ENCODE assay signal across 8 cellular contexts in the genomic region with DNA sequence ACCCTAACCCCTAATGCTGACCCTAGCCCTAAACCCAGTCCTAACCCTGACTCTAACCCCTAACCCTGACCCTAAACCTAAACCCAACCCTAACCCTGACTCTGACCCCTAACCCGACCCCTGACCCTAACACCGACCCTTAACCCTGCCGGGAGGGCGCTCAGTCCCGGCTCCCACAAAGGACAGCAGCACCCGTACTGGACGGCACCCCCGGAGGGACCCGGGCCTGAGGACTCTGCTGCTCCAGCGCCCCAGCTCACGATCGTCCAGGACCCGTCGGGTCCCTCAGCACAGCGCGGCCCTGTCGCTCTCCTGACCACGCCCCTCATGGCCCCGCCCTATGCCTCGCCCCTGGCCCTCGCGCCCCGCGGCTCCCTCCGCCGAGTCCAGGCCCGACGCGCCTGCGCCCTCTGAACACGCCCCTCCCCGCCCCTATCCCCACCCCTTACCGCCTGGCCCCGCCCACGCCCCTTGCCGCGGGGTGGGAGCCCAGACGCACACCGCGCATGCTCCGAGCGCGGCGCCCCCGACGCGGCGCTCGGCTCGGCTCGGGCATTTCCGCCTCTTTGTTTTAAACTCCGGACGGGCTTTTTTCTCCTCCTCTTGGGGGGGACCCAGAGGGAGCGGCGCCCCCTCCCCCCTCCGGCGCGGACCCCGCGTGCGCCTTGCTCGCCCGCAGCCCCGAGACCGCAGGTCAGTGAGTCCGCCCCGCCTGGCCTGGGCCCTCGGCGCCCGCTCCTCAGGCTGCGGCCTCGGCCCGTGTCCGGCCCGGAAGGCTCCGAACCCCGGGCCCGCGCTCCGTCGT. TPM values are rescaled to one million over a fixed set of nuclear protein-coding genes. Genes with fewer than 3 reads are reported as not detected.
DNase-seq lines count a peak whose midpoint lies in the region; ATAC-seq and TF ChIP-seq lines count a peak whose summit lies in the region.

A gene with protein sequence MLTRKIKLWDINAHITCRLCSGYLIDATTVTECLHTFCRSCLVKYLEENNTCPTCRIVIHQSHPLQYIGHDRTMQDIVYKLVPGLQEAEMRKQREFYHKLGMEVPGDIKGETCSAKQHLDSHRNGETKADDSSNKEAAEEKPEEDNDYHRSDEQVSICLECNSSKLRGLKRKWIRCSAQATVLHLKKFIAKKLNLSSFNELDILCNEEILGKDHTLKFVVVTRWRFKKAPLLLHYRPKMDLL (plus strand): TSS at position 555 of the 805 bp plus-strand sequence. CDS start 27,849 bp downstream, outside the sequence.

- peaks cover 5% of the 10 kb centered on the region for H3K36me3 Mint-ChIP-seq in activated CD4-positive, alpha-beta T cell treated with anti-CD3 and anti-CD28 coated beads, Interleukin-2, amount 10 ng/mL, durations not matched to agents 24 days and 14 days (ENCODE audit: low read depth)

- H3K27ac Mint-ChIP-seq in activated CD4-positive, alpha-beta T cell treated with anti-CD3 and anti-CD28 coated beads, Interleukin-2, amount 10 ng/mL, durations not matched to agents 24 days and 14 days, result peak within 1 kb of the TSS; percentile 86

- peak within 1 kb of the TSS; percentile 95 for H3K4me3 ChIP-seq in BLaER1
- peak within 1 kb of the TSS; percentile 94 for H3K4me3 ChIP-seq in colonic mucosa

- H4K20me1 ChIP-seq in BLaER1, result peaks cover 40% of the 10 kb centered on the region

- peaks cover 17% of the 10 kb centered on the region for H3K4me1 Mint-ChIP-seq in activated CD4-positive, alpha-beta T cell treated with anti-CD3 and anti-CD28 coated beads, Interleukin-2, amount 10 ng/mL, durations not matched to agents 24 days and 14 days

- H3K27ac ChIP-seq in BLaER1 (peak within 1 kb of the TSS; percentile 100), colonic mucosa (peak within 1 kb of the TSS; percentile 83)

- H3K4me2 ChIP-seq in BLaER1, result peak within 1 kb of the TSS; percentile 91

- peaks cover 40% of the 10 kb centered on the region for H3K4me1 ChIP-seq in BLaER1
- peaks cover 3% of the 10 kb centered on the region for H3K4me1 ChIP-seq in colonic mucosa

- DNase-seq in NCI-H526 treated with DMSO at 0.1 percent for 48 hours (lab: John Stamatoyannopoulos, UW) (peak; percentile 80), colonic mucosa (peak; percentile 98), left kidney (ENCODE audit: low read depth, low spot score) (peak; percentile 98)
- peak; percentile 99 for DNase-seq in activated CD4-positive, alpha-beta T cell treated with anti-CD3 and anti-CD28 coated beads, Interleukin-2, amount 10 ng/mL, durations not matched to agents 24 days and 14 days
- peak; percentile 98 for DNase-seq in stimulated activated CD4-positive, alpha-beta T cell treated with anti-CD3 and anti-CD28 coated beads, Interleukin-1b, Interleukin-23, amount 100 ng/mL, for 48 hours

- H3K9me3 ChIP-seq in BLaER1 (peaks cover 6% of the 10 kb centered on the region; the same call in 1 of the 2 replicates), colonic mucosa (no peaks in the 10 kb centered on the region)

- peak within 1 kb of the TSS; percentile 100 for H3K9ac ChIP-seq in BLaER1
- H3K9ac ChIP-seq in colonic mucosa (ENCODE audit: low read depth in 2 of 2, low read length in 2 of 2), result peak within 1 kb of the TSS; percentile 81 to 97

- H3K27me3 ChIP-seq in BLaER1 (no peaks in the 10 kb centered on the region), colonic mucosa (no peaks in the 10 kb centered on the region)

- H3K27me3 Mint-ChIP-seq in activated CD4-positive, alpha-beta T cell treated with anti-CD3 and anti-CD28 coated beads, Interleukin-2, amount 10 ng/mL, durations not matched to agents 24 days and 14 days, result no peaks in the 10 kb centered on the region

- H3K36me3 ChIP-seq in BLaER1, result peaks cover 26% of the 10 kb centered on the region
- H3K36me3 ChIP-seq in colonic mucosa, result no peaks in the 10 kb centered on the region

- peak within 1 kb of the TSS; percentile 91 for H3K4me3 Mint-ChIP-seq in activated CD4-positive, alpha-beta T cell treated with anti-CD3 and anti-CD28 coated beads, Interleukin-2, amount 10 ng/mL, durations not matched to agents 24 days and 14 days

- intact Hi-C loops in activated CD4-positive, alpha-beta T cell treated with anti-CD3 and anti-CD28 coated beads, Interleukin-2, amount 10 ng/mL, durations not matched to agents 24 days and 14 days (cut with micrococcal nuclease), result loop anchor here (1.0 to 2.0 kb wide), 3 partner anchors 21 to 77 kb away; a partner anchor contains a TSS
- intact Hi-C loops in colonic mucosa (cut with DNase I), result no loop called here

- TF ChIP-seq CTCF in colonic mucosa (IDR thresholded peaks at IDR 0.05), result no peak

- ATAC-seq in GM19351 (IDR thresholded peaks at IDR 0.05; ENCODE audit: unreplicated experiment), result peak; percentile 95
- peak; percentile 83 for ATAC-seq in HG03520 (IDR thresholded peaks at IDR 0.05; ENCODE audit: unreplicated experiment)

- H3K9me3 Mint-ChIP-seq in activated CD4-positive, alpha-beta T cell treated with anti-CD3 and anti-CD28 coated beads, Interleukin-2, amount 10 ng/mL, durations not matched to agents 24 days and 14 days, result no peaks in the 10 kb centered on the region

RNA-seq across cellular contexts. Expression of the gene that starts here (rescaled TPM):
- 32.1 and 34.5 TPM in 2 replicates for total RNA-seq in activated CD4-positive, alpha-beta T cell treated with anti-CD3 and anti-CD28 coated beads, Interleukin-2, amount 10 ng/mL, durations not matched to agents 24 days and 14 days
- 10 to 100 TPM; 50.8 to 53.2 TPM for total RNA-seq in colonic mucosa

Comparison
In these comparisons a context has a peak if more than half of its experiments do, and no peak if none do; other contexts are left out.
1. Peak in every context shown above with its lines: DNase-seq, ATAC-seq, H3K4me3 ChIP-seq and H3K27ac ChIP-seq.